Comparison of ENCODE assay signal across 10 cellular contexts in genomic region chr17:48505788-48506187, GRCh38. TPM values are rescaled to one million over a fixed set of nuclear protein-coding genes. Genes with fewer than 3 reads are reported as not detected.
A peak's percentile ranks its signal among the peaks of the same experiment; 100 is the strongest.
DNase-seq lines count a peak whose midpoint lies in the region; ATAC-seq, FAIRE-seq and TF ChIP-seq lines count a peak whose summit lies in the region.
"Had no signal": no experiment of that assay in that cellular context is flagged by ENCODE, and none has a peak within 500 bp of the region (broad histone marks: within the 10 kb centered on the region; RNA-seq: fewer than 3 reads in every experiment).

No MANE protein-coding gene starts in this region.

- H3K9me2 ChIP-seq in Loucy (replicated peaks; ENCODE audit: low read depth, low read length) = no peaks in the 10 kb centered on the region

- no peak overlapping the region for H3K4ac ChIP-seq in H1 (replicated peaks; ENCODE audit: insufficient read length, low read depth, low read length)

- H2AFZ ChIP-seq in Loucy (ENCODE audit: low read length) = no peak overlapping the region
- H2AFZ ChIP-seq in H1 (ENCODE audit: low read length) = no peak overlapping the region
- H2AFZ ChIP-seq: parathyroid adenoma had no signal

- no peak overlapping the region for H3K27ac ChIP-seq in H1 (ENCODE audit: low read depth, low read length)
- H3K27ac ChIP-seq: parathyroid adenoma had no signal

- H3K4me2 ChIP-seq in Loucy (ENCODE audit: low read depth, low read length, poor library complexity, severe bottlenecking) = peak overlapping the region; percentile 38
- no peak overlapping the region for H3K4me2 ChIP-seq in H1 (ENCODE audit: insufficient read depth in 1 of 2, low read depth in 2 of 2, low read length in 2 of 2)

- H3K23ac ChIP-seq in H1 (ENCODE audit: insufficient read length) = no peak overlapping the region

- no peak overlapping the region for H3K18ac ChIP-seq in H1 (ENCODE audit: extremely low read depth, low read length)

- CTCF ChIA-PET in H1 (lab: Charles Lee; ENCODE audit: partially characterized antibody) = interaction anchor here (0.6 to 5.0 kb wide), 10 partner anchors 8 to 119 kb away, joined by 3 to 21 read pairs (median 5); partner anchors contain the start of gene HOXB3

- H3K23me2 ChIP-seq in H1 (ENCODE audit: low read depth, low read length) = no peaks in the 10 kb centered on the region

- no peaks in the 10 kb centered on the region for H3K36me3 ChIP-seq in Loucy (ENCODE audit: insufficient read depth, low read length)
- no peaks in the 10 kb centered on the region for H3K36me3 ChIP-seq in H1 (ENCODE audit: control insufficient read depth in 2 of 4, insufficient read depth in 4 of 4, low read length in 3 of 4)

- no peaks in the 10 kb centered on the region for H3F3A ChIP-seq in Loucy (ENCODE audit: low read depth)

- no peak overlapping the region for H3K4me3 Mint-ChIP-seq in stimulated activated naive B cell treated with anti-CD40 and anti-IgM and Interleukin-4, amounts not matched to agents 10 μg/mL and 1 μg/mL and 100 μg/mL, for 72 hours

- H3K27me3 Mint-ChIP-seq in stimulated activated naive B cell treated with anti-CD40 and anti-IgM and Interleukin-4, amounts not matched to agents 10 μg/mL and 1 μg/mL and 100 μg/mL, for 72 hours = peaks cover 45 to 56% of the 10 kb centered on the region in 2 donors

- H3K79me1 ChIP-seq in H1 (ENCODE audit: low read depth, low read length) = no peaks in the 10 kb centered on the region

- H2BK120ac ChIP-seq in H1 (replicated peaks; ENCODE audit: low read depth, low read length) = no peak overlapping the region

- WGBS in H1 (ENCODE audit: extremely low coverage in 1 of 2, insufficient coverage in 1 of 2, insufficient read length in 1 of 2, insufficient replicate concordance in 2 of 2, low coverage in 1 of 2, low lambda C conversion rate in 2 of 2, missing lambda C conversion rate in 1 of 2), 2 experiments = 84% methylated on average over 1 of the region's 1 CpG; no CpG with 5 or more reads in 1 of the 2 experiments

- H3K9me3 ChIP-seq in Loucy (ENCODE audit: insufficient read depth, low read depth, low read length) = no peaks in the 10 kb centered on the region
- no peaks in the 10 kb centered on the region for H3K9me3 ChIP-seq in H1 (ENCODE audit: insufficient read depth in 2 of 2, low read depth in 1 of 2, low read length in 1 of 2)

- peaks cover 0 to 1% of the 10 kb centered on the region in 2 donors for H3K36me3 Mint-ChIP-seq in stimulated activated naive B cell treated with anti-CD40 and anti-IgM and Interleukin-4, amounts not matched to agents 10 μg/mL and 1 μg/mL and 100 μg/mL, for 72 hours

- no peak overlapping the region for H2BK5ac ChIP-seq in H1 (ENCODE audit: low read depth, low read length)

- no peak overlapping the region for H3K27ac Mint-ChIP-seq in stimulated activated naive B cell treated with anti-CD40 and anti-IgM and Interleukin-4, amounts not matched to agents 10 μg/mL and 1 μg/mL and 100 μg/mL, for 72 hours

- no peaks in the 10 kb centered on the region for H3K9me3 Mint-ChIP-seq in stimulated activated naive B cell treated with anti-CD40 and anti-IgM and Interleukin-4, amounts not matched to agents 10 μg/mL and 1 μg/mL and 100 μg/mL, for 72 hours

- TF ChIP-seq EP300 in H1 (IDR thresholded peaks at IDR 0.05; ENCODE audit: borderline replicate concordance in 1 of 2, low read depth in 2 of 2, low read length in 2 of 2) = no peak

- TF ChIP-seq CTCF in Loucy (conservative IDR thresholded peaks at IDR 0.05; ENCODE audit: low read length) (no peak), H1 (IDR thresholded peaks at IDR 0.05; ENCODE audit: control extremely low read depth in 1 of 3, insufficient read depth in 1 of 3, low read depth in 1 of 3, low read length in 3 of 3) (no peak)

- H4K8ac ChIP-seq in H1 (ENCODE audit: extremely low read depth, insufficient read depth, low read length) = no peak overlapping the region

- no peak overlapping the region for H2BK15ac ChIP-seq in H1 (ENCODE audit: low read length)

- no peak overlapping the region for H4K5ac ChIP-seq in H1 (ENCODE audit: insufficient read length, low read depth, low read length)

- H3K4me1 Mint-ChIP-seq in stimulated activated naive B cell treated with anti-CD40 and anti-IgM and Interleukin-4, amounts not matched to agents 10 μg/mL and 1 μg/mL and 100 μg/mL, for 72 hours = peaks cover 0 to under 1% of the 10 kb centered on the region in 2 donors

- no peak overlapping the region for H3K14ac ChIP-seq in H1 (ENCODE audit: insufficient read length)

- no peak overlapping the region for H2BK20ac ChIP-seq in H1 (ENCODE audit: low read length)

- peak; percentile 93 for FAIRE-seq in GM12891 (lab: Jason Lieb, UNC)
- no peak for FAIRE-seq in H1 (lab: Jason Lieb, UNC)
- FAIRE-seq: TTC549 had no signal

- peak; percentile 85 for ATAC-seq in GM21786 (IDR thresholded peaks at IDR 0.05; ENCODE audit: unreplicated experiment)
- peak; percentile 89 to 98 for ATAC-seq in stimulated activated naive B cell treated with anti-CD40 and anti-IgM and Interleukin-4, amounts not matched to agents 10 μg/mL and 1 μg/mL and 100 μg/mL, for 72 hours (replicated peaks)

- TF ChIP-seq POLR2A in GM12891 (IDR thresholded peaks at IDR 0.05; ENCODE audit: low read depth, low read length) = no peak
- no peak for TF ChIP-seq POLR2A in H1 (IDR thresholded peaks at IDR 0.05; ENCODE audit: control extremely low read depth in 1 of 2, low read depth in 2 of 2, low read length in 2 of 2)

- H2AK5ac ChIP-seq in H1 (ENCODE audit: low read depth, low read length) = no peak overlapping the region

- H3K9ac ChIP-seq in Loucy (ENCODE audit: low read depth, low read length, poor library complexity, severe bottlenecking) = no peak overlapping the region
- no peak overlapping the region for H3K9ac ChIP-seq in H1 (replicated peaks in 1 of 4; ENCODE audit: extremely low read depth in 1 of 4, low read depth in 3 of 4, low read length in 3 of 4)
- H3K9ac ChIP-seq: parathyroid adenoma had no signal

- no peak for DNase-seq in GM12891 (ENCODE audit: insufficient read length, low spot score)
- peak; percentile 19 for DNase-seq in T follicular helper cell (ENCODE audit: low read depth)
- no peak for DNase-seq in H1 (ENCODE audit: low read depth in 1 of 2, low spot score in 2 of 2)
- DNase-seq in stimulated activated naive B cell treated with anti-CD40 and anti-IgM and Interleukin-4, amounts not matched to agents 10 μg/mL and 1 μg/mL and 100 μg/mL, for 72 hours = no peak
- no peak for DNase-seq in DMS 273 (lab: John Stamatoyannopoulos, UW; ENCODE audit: unreplicated experiment)
- no peak for DNase-seq in foreskin melanocyte

- H3K56ac ChIP-seq in H1 (replicated peaks; ENCODE audit: insufficient read length, low read depth, low read length) = no peak overlapping the region

- H3K27me3 ChIP-seq in Loucy (ENCODE audit: insufficient read depth, low read length, poor library complexity, severe bottlenecking) (no peaks in the 10 kb centered on the region), H1 (replicated peaks in 1 of 4; ENCODE audit: control insufficient read depth in 3 of 4, extremely low read depth in 1 of 4, insufficient read depth in 3 of 4, low read length in 3 of 4) (peaks cover 0 to 13% (median 8%) of the 10 kb centered on the region in 4 experiments; a peak in 5 of 7 replicates)

- no peak overlapping the region; the same call in 1 of the 2 replicates for H2BK12ac ChIP-seq in H1 (ENCODE audit: low read depth, low read length)

- no peaks in the 10 kb centered on the region for H4K20me1 ChIP-seq in Loucy (ENCODE audit: insufficient read depth, low read length, poor library complexity, severe bottlenecking)
- H4K20me1 ChIP-seq in H1 (replicated peaks in 1 of 2; ENCODE audit: control insufficient read depth in 1 of 2, insufficient read depth in 2 of 2, low read length in 2 of 2) = no peaks in the 10 kb centered on the region

- POLR2A ChIA-PET in H1 (lab: Charles Lee; ENCODE audit: partially characterized antibody) = interaction anchor here (1.4 kb wide), 1 partner anchor 15 kb away, joined by 3 read pairs; no protein-coding TSS in a partner anchor

- no peaks in the 10 kb centered on the region for H3K79me2 ChIP-seq in Loucy (ENCODE audit: insufficient read depth, low read length)
- H3K79me2 ChIP-seq in H1 (ENCODE audit: control insufficient read depth in 1 of 2, insufficient read depth in 2 of 2, low read length in 2 of 2) = no peaks in the 10 kb centered on the region
- H3K79me2 ChIP-seq: parathyroid adenoma had no signal

- no peak for TF ChIP-seq RAD21 in H1 (IDR thresholded peaks at IDR 0.05 in 1 of 2, conservative IDR thresholded peaks at IDR 0.05 in 1 of 2; ENCODE audit: low read depth in 2 of 2, low read length in 2 of 2)

- H3K4me3 ChIP-seq in Loucy (ENCODE audit: low read length, poor library complexity, severe bottlenecking) (no peak overlapping the region), H1 (ENCODE audit: extremely low read depth in 1 of 4, insufficient read depth in 2 of 4, low read depth in 3 of 4, low read length in 4 of 4) (no peak overlapping the region)

- no peak overlapping the region for H4K91ac ChIP-seq in H1 (replicated peaks; ENCODE audit: insufficient read length, low read length)

- H3K4me1 ChIP-seq in Loucy (ENCODE audit: insufficient read depth, low read length, poor library complexity, severe bottlenecking) (peaks cover 23% of the 10 kb centered on the region), H1 (replicated peaks in 1 of 4; ENCODE audit: control insufficient read depth in 3 of 4, insufficient read depth in 4 of 4, low read length in 3 of 4) (peaks cover 0 to 4% (median 0%) of the 10 kb centered on the region in 4 experiments; a peak in 2 of 7 replicates)

RNA-seq across cellular contexts. Expression of gene HOXB1, which starts 25.0 kb away (rescaled TPM):
- polyA plus RNA-seq in GM12891 (2012; ENCODE audit: low read depth, missing spikeins) = not detected
- total RNA-seq in H1 (2021; fragmentation: NEBNext Ultra II Directional; extraction: Animal tissue kit (Norgen Biotek cat#: 25700)) = not detected in 2 replicates
- not detected in 2 replicates for polyA plus RNA-seq in H1 (2011; rRNA removed)
- polyA plus RNA-seq in H1 (2011; cell fraction: cytosol; rRNA removed) = not detected
- polyA plus RNA-seq in H1 (2011; cell fraction: nucleus; rRNA removed) = not detected
- polyA plus RNA-seq in H1 (2012, experiment 1 of 2) = 0.10 TPM in 1 of 4 replicates, not detected in the others
- polyA plus RNA-seq in H1 (2012, experiment 2 of 2) = 0.08 TPM
- 0.06 TPM for polyA plus RNA-seq in H1 (2013, experiment 1 of 2)
- 0.09 TPM for polyA plus RNA-seq in H1 (2013, experiment 2 of 2)
- not detected in 2 replicates for polyA minus RNA-seq in H1 (2011; rRNA and poly(A)+ RNA removed)
- not detected for polyA minus RNA-seq in H1 (2011; cell fraction: cytosol; rRNA and poly(A)+ RNA removed)
- polyA minus RNA-seq in H1 (2011; cell fraction: nucleus; rRNA and poly(A)+ RNA removed) = not detected

RNA-seq across cellular contexts. Expression of gene HOXB2, which starts 39.1 kb away (rescaled TPM):
- 6.4 TPM for polyA plus RNA-seq in GM12891 (2012; ENCODE audit: low read depth, missing spikeins)
- not detected in 2 replicates for total RNA-seq in H1 (2021; fragmentation: NEBNext Ultra II Directional; extraction: Animal tissue kit (Norgen Biotek cat#: 25700))
- polyA plus RNA-seq in H1 (2011; rRNA removed) = not detected in 2 replicates
- polyA plus RNA-seq in H1 (2011; cell fraction: cytosol; rRNA removed) = not detected
- not detected for polyA plus RNA-seq in H1 (2011; cell fraction: nucleus; rRNA removed)
- not detected in 4 replicates for polyA plus RNA-seq in H1 (2012, experiment 1 of 2)
- polyA plus RNA-seq in H1 (2012, experiment 2 of 2) = not detected
- polyA plus RNA-seq in H1 (2013, experiment 1 of 2) = not detected
- polyA plus RNA-seq in H1 (2013, experiment 2 of 2) = not detected
- polyA minus RNA-seq in H1 (2011; rRNA and poly(A)+ RNA removed) = not detected in 2 replicates
- not detected for polyA minus RNA-seq in H1 (2011; cell fraction: cytosol; rRNA and poly(A)+ RNA removed)
- 0.90 TPM for polyA minus RNA-seq in H1 (2011; cell fraction: nucleus; rRNA and poly(A)+ RNA removed)
